In genomic region chr5:103669615-103670014, GRCh38 we compare ENCODE assay signal across 20 cellular contexts.
DNase-seq lines count a peak whose midpoint lies in the region; ATAC-seq and TF ChIP-seq lines count a peak whose summit lies in the region.
"Had no signal": no experiment of that assay in that cellular context is flagged by ENCODE, and none has a peak within 500 bp of the region (broad histone marks: within the 10 kb centered on the region; RNA-seq: fewer than 3 reads in every experiment).

No MANE protein-coding gene starts in this region.

- no peak for ATAC-seq in GM18519 (IDR thresholded peaks at IDR 0.05; ENCODE audit: low FRiP score, unreplicated experiment)
- no peak for ATAC-seq in GM18505 (IDR thresholded peaks at IDR 0.05; ENCODE audit: unreplicated experiment)
- ATAC-seq: activated T-cell treated with anti-CD3 and anti-CD28 coated beads, Interleukin-2, amount 50 U/mL, for 72 hours; GM12878; HepG2; stimulated activated memory B cell treated with anti-CD40 and anti-IgM and Interleukin-4, amounts not matched to agents 10 μg/mL and 1 μg/mL and 100 μg/mL, for 72 hours had no signal

- no peak for TF ChIP-seq POLR2A in GM18505 (IDR thresholded peaks at IDR 0.05; ENCODE audit: borderline replicate concordance, extremely low read depth, insufficient read depth, insufficient read length)

- peak; percentile 96 for DNase-seq in DMS53 (lab: John Stamatoyannopoulos, UW)
- peak; percentile 52 to 88 (median 86) for DNase-seq in NCI-H1417 (lab: John Stamatoyannopoulos, UW)
- DNase-seq in NCI-H2107 treated with DMSO at 0.1 percent for 48 hours (lab: John Stamatoyannopoulos, UW; ENCODE audit: unreplicated experiment), result peak; percentile 99
- peak; percentile 96 for DNase-seq in SHP77 (lab: John Stamatoyannopoulos, UW)
- no peak for DNase-seq in RPMI8226
- DNase-seq in HK-2 (ENCODE audit: unreplicated experiment), result no peak
- DNase-seq: activated CD4-positive, alpha-beta T cell treated with anti-CD3 and anti-CD28 coated beads for 48 hours; activated naive CD4-positive, alpha-beta T cell treated with anti-CD3 and anti-CD28 coated beads, Interleukin-2, amount 50 U/mL, for 16 hours; activated T-cell treated with anti-CD3 and anti-CD28 coated beads, Interleukin-2, amount 50 U/mL, for 72 hours; GM23248; mammary epithelial cell; NCI-H1694 treated with DMSO at 0.1 percent for 48 hours; NK-92 treated with Interleukin-12 subunit alpha and Interleukin-12 subunit beta, amount 100 ng/mL, for 24 hours; Peyer's patch; stimulated activated CD4-positive, alpha-beta T cell treated with anti-CD3 and anti-CD28 coated beads, Interleukin-2, amount 100 ng/mL, for 24 hours had no signal

Comparison
In these comparisons a context has a peak if more than half of its experiments do, and no peak if none do; other contexts are left out.
1. DNase-seq: peak in DMS53 (single experiment), NCI-H1417 (3 of 3), NCI-H2107 treated with DMSO at 0.1 percent for 48 hours (single experiment) and SHP77 (2 of 2); none in RPMI8226 (single experiment) and HK-2 (single experiment).